In the genomic region with DNA sequence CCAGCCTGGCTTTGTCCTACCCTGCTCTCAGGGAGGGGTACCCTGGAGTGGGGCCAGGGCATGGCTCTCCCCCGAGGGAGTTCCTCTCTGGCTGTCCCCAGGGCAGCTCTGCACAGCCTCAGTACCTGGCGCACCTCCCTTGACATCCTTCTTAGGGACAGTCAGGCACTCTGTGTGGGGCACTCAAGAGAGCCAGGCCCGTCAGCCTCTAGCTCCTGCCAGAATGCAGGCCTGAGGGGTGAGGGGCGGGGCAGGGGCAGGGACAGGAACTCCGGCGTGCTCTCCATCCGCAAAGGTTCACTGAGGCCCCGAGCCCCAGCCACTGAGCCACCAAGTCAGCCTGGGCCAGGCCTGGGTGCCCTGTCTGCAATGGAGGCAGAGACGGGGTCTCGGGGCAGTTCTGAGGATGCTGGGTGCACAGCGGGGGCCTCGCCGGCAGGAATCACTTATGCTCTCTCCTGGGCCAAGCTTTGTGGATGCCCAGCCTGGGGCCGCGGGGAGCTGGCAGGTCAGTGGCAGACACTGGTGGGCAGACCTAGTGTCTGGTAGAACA, we compare ENCODE assay signal across 2 cellular contexts.
TF ChIP-seq lines count a peak whose summit lies in the region.

No MANE protein-coding gene starts in this region.

TF ChIP-seq in liver, 16 proteins besides CTCF, POLR2A, EP300 and RAD21:
- TF ChIP-seq YY1 (IDR thresholded peaks at IDR 0.05) = no peak
- no peak for TF ChIP-seq RXRA (IDR thresholded peaks at IDR 0.05)
- no peak for TF ChIP-seq JUND (IDR thresholded peaks at IDR 0.05)
- no peak for TF ChIP-seq FOXA2 (IDR thresholded peaks at IDR 0.05)
- TF ChIP-seq, protein P1, sequence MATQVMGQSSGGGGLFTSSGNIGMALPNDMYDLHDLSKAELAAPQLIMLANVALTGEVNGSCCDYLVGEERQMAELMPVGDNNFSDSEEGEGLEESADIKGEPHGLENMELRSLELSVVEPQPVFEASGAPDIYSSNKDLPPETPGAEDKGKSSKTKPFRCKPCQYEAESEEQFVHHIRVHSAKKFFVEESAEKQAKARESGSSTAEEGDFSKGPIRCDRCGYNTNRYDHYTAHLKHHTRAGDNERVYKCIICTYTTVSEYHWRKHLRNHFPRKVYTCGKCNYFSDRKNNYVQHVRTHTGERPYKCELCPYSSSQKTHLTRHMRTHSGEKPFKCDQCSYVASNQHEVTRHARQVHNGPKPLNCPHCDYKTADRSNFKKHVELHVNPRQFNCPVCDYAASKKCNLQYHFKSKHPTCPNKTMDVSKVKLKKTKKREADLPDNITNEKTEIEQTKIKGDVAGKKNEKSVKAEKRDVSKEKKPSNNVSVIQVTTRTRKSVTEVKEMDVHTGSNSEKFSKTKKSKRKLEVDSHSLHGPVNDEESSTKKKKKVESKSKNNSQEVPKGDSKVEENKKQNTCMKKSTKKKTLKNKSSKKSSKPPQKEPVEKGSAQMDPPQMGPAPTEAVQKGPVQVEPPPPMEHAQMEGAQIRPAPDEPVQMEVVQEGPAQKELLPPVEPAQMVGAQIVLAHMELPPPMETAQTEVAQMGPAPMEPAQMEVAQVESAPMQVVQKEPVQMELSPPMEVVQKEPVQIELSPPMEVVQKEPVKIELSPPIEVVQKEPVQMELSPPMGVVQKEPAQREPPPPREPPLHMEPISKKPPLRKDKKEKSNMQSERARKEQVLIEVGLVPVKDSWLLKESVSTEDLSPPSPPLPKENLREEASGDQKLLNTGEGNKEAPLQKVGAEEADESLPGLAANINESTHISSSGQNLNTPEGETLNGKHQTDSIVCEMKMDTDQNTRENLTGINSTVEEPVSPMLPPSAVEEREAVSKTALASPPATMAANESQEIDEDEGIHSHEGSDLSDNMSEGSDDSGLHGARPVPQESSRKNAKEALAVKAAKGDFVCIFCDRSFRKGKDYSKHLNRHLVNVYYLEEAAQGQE (IDR thresholded peaks at IDR 0.05) = no peak
- TF ChIP-seq, protein P2, sequence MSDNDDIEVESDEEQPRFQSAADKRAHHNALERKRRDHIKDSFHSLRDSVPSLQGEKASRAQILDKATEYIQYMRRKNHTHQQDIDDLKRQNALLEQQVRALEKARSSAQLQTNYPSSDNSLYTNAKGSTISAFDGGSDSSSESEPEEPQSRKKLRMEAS (IDR thresholded peaks at IDR 0.05) = no peak
- TF ChIP-seq SP1 (IDR thresholded peaks at IDR 0.05) = no peak
- no peak for TF ChIP-seq NR2F2 (IDR thresholded peaks at IDR 0.05)
- no peak for TF ChIP-seq FOXA1 (IDR thresholded peaks at IDR 0.05)
- TF ChIP-seq HNF4G (IDR thresholded peaks at IDR 0.05) = no peak
- TF ChIP-seq, protein P3, sequence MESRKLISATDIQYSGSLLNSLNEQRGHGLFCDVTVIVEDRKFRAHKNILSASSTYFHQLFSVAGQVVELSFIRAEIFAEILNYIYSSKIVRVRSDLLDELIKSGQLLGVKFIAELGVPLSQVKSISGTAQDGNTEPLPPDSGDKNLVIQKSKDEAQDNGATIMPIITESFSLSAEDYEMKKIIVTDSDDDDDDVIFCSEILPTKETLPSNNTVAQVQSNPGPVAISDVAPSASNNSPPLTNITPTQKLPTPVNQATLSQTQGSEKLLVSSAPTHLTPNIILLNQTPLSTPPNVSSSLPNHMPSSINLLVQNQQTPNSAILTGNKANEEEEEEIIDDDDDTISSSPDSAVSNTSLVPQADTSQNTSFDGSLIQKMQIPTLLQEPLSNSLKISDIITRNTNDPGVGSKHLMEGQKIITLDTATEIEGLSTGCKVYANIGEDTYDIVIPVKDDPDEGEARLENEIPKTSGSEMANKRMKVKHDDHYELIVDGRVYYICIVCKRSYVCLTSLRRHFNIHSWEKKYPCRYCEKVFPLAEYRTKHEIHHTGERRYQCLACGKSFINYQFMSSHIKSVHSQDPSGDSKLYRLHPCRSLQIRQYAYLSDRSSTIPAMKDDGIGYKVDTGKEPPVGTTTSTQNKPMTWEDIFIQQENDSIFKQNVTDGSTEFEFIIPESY (IDR thresholded peaks at IDR 0.05) = no peak
- TF ChIP-seq, protein P4, sequence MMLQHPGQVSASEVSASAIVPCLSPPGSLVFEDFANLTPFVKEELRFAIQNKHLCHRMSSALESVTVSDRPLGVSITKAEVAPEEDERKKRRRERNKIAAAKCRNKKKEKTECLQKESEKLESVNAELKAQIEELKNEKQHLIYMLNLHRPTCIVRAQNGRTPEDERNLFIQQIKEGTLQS (IDR thresholded peaks at IDR 0.05) = no peak

TF ChIP-seq in HepG2, 621 proteins besides CTCF, POLR2A, EP300 and RAD21:
- TF ChIP-seq, protein P5, sequence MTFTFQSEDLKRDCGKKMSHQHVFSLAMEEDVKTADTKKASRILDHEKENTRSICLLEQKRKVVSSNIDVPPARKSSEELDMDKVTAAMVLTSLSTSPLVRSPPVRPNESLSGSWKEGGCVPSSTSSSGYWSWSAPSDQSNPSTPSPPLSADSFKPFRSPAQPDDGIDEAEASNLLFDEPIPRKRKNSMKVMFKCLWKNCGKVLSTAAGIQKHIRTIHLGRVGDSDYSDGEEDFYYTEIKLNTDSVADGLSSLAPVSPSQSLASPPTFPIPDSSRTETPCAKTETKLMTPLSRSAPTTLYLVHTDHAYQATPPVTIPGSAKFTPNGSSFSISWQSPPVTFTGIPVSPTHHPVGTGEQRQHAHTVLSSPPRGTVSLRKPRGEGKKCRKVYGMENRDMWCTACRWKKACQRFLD (CRISPR knock-in tag; IDR thresholded peaks at IDR 0.05; ENCODE audit: borderline replicate concordance) = no peak
- TF ChIP-seq GTF2F1 (IDR thresholded peaks at IDR 0.05; ENCODE audit: low read length) (no peak), SP4 (CRISPR knock-in tag; IDR thresholded peaks at IDR 0.05) (no peak), ZMYM3 (CRISPR knock-in tag; IDR thresholded peaks at IDR 0.05) (no peak), ZNF614 (CRISPR knock-in tag; IDR thresholded peaks at IDR 0.05; ENCODE audit: borderline replicate concordance) (no peak)
